Comparison of ENCODE assay signal across 8 cellular contexts in the genomic region with DNA sequence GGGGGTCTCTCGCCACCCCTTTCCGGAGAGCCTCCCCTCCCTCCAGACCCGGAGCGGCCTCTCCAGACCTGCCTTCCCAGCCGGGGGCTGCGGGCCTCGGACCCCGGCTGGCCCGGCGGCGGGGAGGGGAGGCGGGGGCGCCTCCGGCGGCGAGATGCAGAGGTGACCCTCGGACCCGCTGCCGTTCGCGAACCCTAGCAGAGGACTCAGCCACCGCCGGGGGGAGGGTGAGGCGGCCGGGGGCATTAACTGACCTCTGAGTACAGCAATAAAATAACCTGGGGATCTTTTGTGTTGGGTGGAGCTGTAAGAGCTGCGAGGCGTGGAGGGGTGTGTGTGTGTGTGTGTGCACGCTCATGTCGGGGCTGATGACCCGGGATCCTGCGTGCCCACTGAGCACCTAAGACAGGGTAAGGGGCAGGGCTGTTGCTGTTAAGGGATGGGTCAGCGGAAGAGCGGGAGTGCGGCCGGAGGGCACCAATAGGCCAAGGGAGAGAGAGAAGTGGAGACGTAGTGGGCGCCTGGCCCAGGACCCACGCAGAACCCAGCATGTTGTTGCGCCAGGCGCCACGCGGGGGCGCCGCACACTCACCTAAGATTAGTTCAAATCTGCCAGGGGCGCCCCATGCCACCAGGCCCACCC. TPM values are rescaled to one million over a fixed set of nuclear protein-coding genes. Genes with fewer than 3 reads are reported as not detected.
A peak's percentile ranks its signal among the peaks of the same experiment; 100 is the strongest.
DNase-seq lines count a peak whose midpoint lies in the region; ATAC-seq and TF ChIP-seq lines count a peak whose summit lies in the region.

No MANE protein-coding gene starts in this region.

- peak overlapping the region; percentile 19 for H3K27ac Mint-ChIP-seq in activated naive CD8-positive, alpha-beta T cell treated with anti-CD3 and anti-CD28 coated beads, Interleukin-2, amount 50 U/mL, for 24 hours

- H3K4me3 ChIP-seq in H7 (ENCODE audit: insufficient read depth, low read depth, low read length): peak overlapping the region; percentile 67
- peak overlapping the region; percentile 23 to 50 for H3K4me3 ChIP-seq in right atrium auricular region

- peak; percentile 64 to 86 for TF ChIP-seq CTCF in right atrium auricular region (IDR thresholded peaks at IDR 0.05)

- in situ Hi-C loops in ACHN (cut with HindIII; ENCODE audit: low pct_ligation_motif_present, low pct_unique_long_range_greater_than_20kb, low sequenced_read_pairs): no loop called here

- ATAC-seq in SK-N-SH treated with all-trans-retinoic acid at 6 μM for 48 hours (peak; percentile 69), sciatic nerve (peak; percentile 66), GM21381 (IDR thresholded peaks at IDR 0.05; ENCODE audit: unreplicated experiment) (no peak)
- ATAC-seq in activated naive CD8-positive, alpha-beta T cell treated with anti-CD3 and anti-CD28 coated beads, Interleukin-2, amount 50 U/mL, for 24 hours: peak; percentile 48

- H3K27me3 Mint-ChIP-seq in activated naive CD8-positive, alpha-beta T cell treated with anti-CD3 and anti-CD28 coated beads, Interleukin-2, amount 50 U/mL, for 24 hours: peaks cover 68% of the 10 kb centered on the region

- H3K4me1 ChIP-seq in right atrium auricular region: peaks cover 0 to 28% of the 10 kb centered on the region in 2 donors

- H3K4me1 Mint-ChIP-seq in activated naive CD8-positive, alpha-beta T cell treated with anti-CD3 and anti-CD28 coated beads, Interleukin-2, amount 50 U/mL, for 24 hours: peaks cover 5% of the 10 kb centered on the region

- peak overlapping the region; percentile 53 to 55 for H3K27ac ChIP-seq in right atrium auricular region

- peak overlapping the region; percentile 53 for H3K4me3 Mint-ChIP-seq in activated naive CD8-positive, alpha-beta T cell treated with anti-CD3 and anti-CD28 coated beads, Interleukin-2, amount 50 U/mL, for 24 hours

- H3K36me3 ChIP-seq in H7 (replicated peaks; ENCODE audit: control insufficient read depth, insufficient read depth, low read length) (no peaks in the 10 kb centered on the region), right atrium auricular region (no peaks in the 10 kb centered on the region)

- H3K9me3 ChIP-seq in right atrium auricular region: no peaks in the 10 kb centered on the region

- intact Hi-C loops in sciatic nerve (cut with DNase I): loop anchor here (2.0 kb wide), 1 partner anchor 27 kb away; no protein-coding TSS in a partner anchor

- DNase-seq in ACHN: peak; percentile 53
- DNase-seq in H7: peak; percentile 88
- DNase-seq in activated naive CD8-positive, alpha-beta T cell treated with anti-CD3 and anti-CD28 coated beads, Interleukin-2, amount 50 U/mL, for 24 hours: peak; percentile 75
- no peak for DNase-seq in right atrium auricular region (ENCODE audit: low spot score)
- peak; percentile 79 for DNase-seq in sciatic nerve (ENCODE audit: low spot score)
- DNase-seq in GM19240 (ENCODE audit: insufficient read length, low spot score): no peak

- H3K9me3 Mint-ChIP-seq in activated naive CD8-positive, alpha-beta T cell treated with anti-CD3 and anti-CD28 coated beads, Interleukin-2, amount 50 U/mL, for 24 hours: no peaks in the 10 kb centered on the region

- H3K27me3 ChIP-seq in H7 (ENCODE audit: control insufficient read depth, insufficient read depth, low read length): peaks cover 56% of the 10 kb centered on the region
- peaks cover 8 to 25% of the 10 kb centered on the region in 2 donors for H3K27me3 ChIP-seq in right atrium auricular region

- H3K36me3 Mint-ChIP-seq in activated naive CD8-positive, alpha-beta T cell treated with anti-CD3 and anti-CD28 coated beads, Interleukin-2, amount 50 U/mL, for 24 hours (ENCODE audit: low read depth): no peaks in the 10 kb centered on the region

TF ChIP-seq in SK-N-SH treated with all-trans-retinoic acid at 6 μM for 48 hours, 23 proteins besides CTCF, POLR2A, EP300 and RAD21:
- TF ChIP-seq GLIS3 (CRISPR knock-in tag; IDR thresholded peaks at IDR 0.05) (no peak), TCF4 (CRISPR knock-in tag; IDR thresholded peaks at IDR 0.05; ENCODE audit: borderline replicate concordance) (no peak), RARB (CRISPR knock-in tag; IDR thresholded peaks at IDR 0.05) (no peak), PPARA (CRISPR knock-in tag; IDR thresholded peaks at IDR 0.05; ENCODE audit: borderline replicate concordance) (no peak), ZFP3 (CRISPR knock-in tag; IDR thresholded peaks at IDR 0.05) (no peak)

RNA-seq across cellular contexts. Expression of gene HAPLN2, which starts 6.3 kb away (rescaled TPM):
- 0.73 and 1.3 TPM in 2 replicates for total RNA-seq in H7 (2014; rRNA removed; shearing (Covaris generic))
- 1 to 10 TPM; 1.2 to 1.8 TPM for total RNA-seq in right atrium auricular region
- total RNA-seq in sciatic nerve: 5.5 TPM

RNA-seq across cellular contexts. Expression of gene BCAN, which starts 16.4 kb away (rescaled TPM):
- 1.7 and 4.1 TPM in 2 replicates for total RNA-seq in H7 (2014; rRNA removed; shearing (Covaris generic))
- total RNA-seq in right atrium auricular region (not detected), sciatic nerve (0.27 TPM)

RNA-seq across cellular contexts. Expression of gene GPATCH4, which starts 24.3 kb away (rescaled TPM):
- 40.6 and 45.0 TPM in 2 replicates for total RNA-seq in H7 (2014; rRNA removed; shearing (Covaris generic))
- total RNA-seq in right atrium auricular region (10 to 100 TPM; 12.7 to 14.3 TPM), sciatic nerve (19.7 TPM)

RNA-seq across cellular contexts. Expression of gene NAXE, which starts 34.0 kb away (rescaled TPM):
- 133 and 151 TPM in 2 replicates for total RNA-seq in H7 (2014; rRNA removed; shearing (Covaris generic))
- total RNA-seq in right atrium auricular region (10 to 100 TPM; 85.3 to 96.3 TPM), sciatic nerve (47.3 TPM)

RNA-seq across cellular contexts. Expression of gene TTC24, which starts 46.0 kb away (rescaled TPM):
- total RNA-seq in H7 (2014; rRNA removed; shearing (Covaris generic)): 0.52 TPM in 1 of 2 replicates, not detected in the other
- total RNA-seq in right atrium auricular region: not detected
- not detected for total RNA-seq in sciatic nerve

Comparison
In these comparisons a context has a peak if more than half of its experiments do, and no peak if none do; other contexts are left out.
1. DNase-seq: peak in ACHN (single experiment), H7 (single experiment), activated naive CD8-positive, alpha-beta T cell treated with anti-CD3 and anti-CD28 coated beads, Interleukin-2, amount 50 U/mL, for 24 hours (single experiment) and sciatic nerve (single experiment); none in right atrium auricular region (single experiment) and GM19240 (single experiment).